8 cellular contexts compared by ENCODE assay signal in genomic region chr10:110547139-110547761, GRCh38. TPM values are rescaled to one million over a fixed set of nuclear protein-coding genes. Genes with fewer than 3 reads are reported as not detected.
DNase-seq lines count a peak whose midpoint lies in the region; ATAC-seq, FAIRE-seq and TF ChIP-seq lines count a peak whose summit lies in the region.

No MANE protein-coding gene starts in this region.

- peak; percentile 88 for FAIRE-seq in astrocyte (lab: Jason Lieb, UNC)

- H3K4me1 Mint-ChIP-seq in astrocyte (ENCODE audit: low read depth, unreplicated experiment): peaks cover 23% of the 10 kb centered on the region

- H3K9ac ChIP-seq in DND-41 (ENCODE audit: low read depth, low read length) (no peak overlapping the region), GM23248 (no peak overlapping the region), astrocyte (ENCODE audit: low read length) (no peak overlapping the region)

- H4K20me1 ChIP-seq in DND-41 (ENCODE audit: insufficient read depth, low read length): no peaks in the 10 kb centered on the region
- no peaks in the 10 kb centered on the region for H4K20me1 ChIP-seq in GM23248 (ENCODE audit: insufficient read depth)
- H4K20me1 ChIP-seq in astrocyte (ENCODE audit: insufficient read depth, low read length): no peaks in the 10 kb centered on the region

- no peaks in the 10 kb centered on the region for H3K36me3 Mint-ChIP-seq in astrocyte (ENCODE audit: low read depth, unreplicated experiment)

- H3K4me3 ChIP-seq in DND-41 (ENCODE audit: low read depth in 1 of 2, low read length in 2 of 2): no peak overlapping the region
- no peak overlapping the region for H3K4me3 ChIP-seq in GM23248
- H3K4me3 ChIP-seq in astrocyte (ENCODE audit: insufficient read depth, low read depth, low read length): no peak overlapping the region

- no peaks in the 10 kb centered on the region for H3K36me3 ChIP-seq in DND-41 (ENCODE audit: insufficient read depth, low read length)
- no peaks in the 10 kb centered on the region for H3K36me3 ChIP-seq in GM23248 (ENCODE audit: low read depth)
- H3K36me3 ChIP-seq in astrocyte (ENCODE audit: insufficient read depth, low read length): no peaks in the 10 kb centered on the region

- H3K27me3 Mint-ChIP-seq in astrocyte (ENCODE audit: low read depth, unreplicated experiment): no peaks in the 10 kb centered on the region

- peak; percentile 88 for ATAC-seq in DND-41 (ENCODE audit: insufficient read depth, low read depth)
- no peak for ATAC-seq in GM21423 (IDR thresholded peaks at IDR 0.05; ENCODE audit: unreplicated experiment)

- WGBS in GM23248 (ENCODE audit: low coverage in 1 of 2, low lambda C conversion rate in 2 of 2, missing lambda C conversion rate in 2 of 2), 2 experiments: 15 to 16% methylated on average over 8 of the region's 8 CpGs

- in situ Hi-C loops in GM23248 (cut with MboI): no loop called here

- H3K9me3 ChIP-seq in DND-41 (ENCODE audit: insufficient read depth, low read length, severe bottlenecking) (no peaks in the 10 kb centered on the region), GM23248 (ENCODE audit: low read depth) (no peaks in the 10 kb centered on the region), astrocyte (ENCODE audit: insufficient read depth, low read depth, low read length) (no peaks in the 10 kb centered on the region)

- H3K4me3 Mint-ChIP-seq in astrocyte (ENCODE audit: unreplicated experiment): no peak overlapping the region

- H3K4me2 ChIP-seq in DND-41 (ENCODE audit: insufficient read depth, low read length): no peak overlapping the region
- H3K4me2 ChIP-seq in GM23248 (ENCODE audit: unreplicated experiment): no peak overlapping the region
- H3K4me2 ChIP-seq in astrocyte (ENCODE audit: low read length): peak overlapping the region; percentile 13

- H2AFZ ChIP-seq in DND-41 (ENCODE audit: low read depth, low read length) (no peak overlapping the region), GM23248 (no peak overlapping the region), astrocyte (ENCODE audit: low read depth, low read length) (no peak overlapping the region)

- no peaks in the 10 kb centered on the region for H3F3A ChIP-seq in GM23248 (ENCODE audit: insufficient read depth)

- TF ChIP-seq CTCF in DND-41 (IDR thresholded peaks at IDR 0.05; ENCODE audit: borderline replicate concordance, extremely low read depth, low read length, poor library complexity, severe bottlenecking) (peak; percentile 86), astrocyte (IDR thresholded peaks at IDR 0.05; ENCODE audit: insufficient read depth, low read depth, low read length) (peak; percentile 94)

- no peaks in the 10 kb centered on the region for H3K9me2 ChIP-seq in GM23248 (ENCODE audit: insufficient read depth)

- H3K79me2 ChIP-seq in DND-41 (ENCODE audit: insufficient read depth, low read length) (no peaks in the 10 kb centered on the region), GM23248 (ENCODE audit: insufficient read depth) (no peaks in the 10 kb centered on the region), astrocyte (ENCODE audit: insufficient read depth, low read length) (no peaks in the 10 kb centered on the region)

- DNase-seq in DND-41: no peak
- peak; percentile 85 for DNase-seq in GM23248
- peak; percentile 63 for DNase-seq in NCI-H2227 treated with DMSO at 0.1 percent for 48 hours (lab: John Stamatoyannopoulos, UW)
- peak; percentile 45 for DNase-seq in astrocyte (ENCODE audit: low read depth)
- peak; percentile 65 for DNase-seq in iPS-NIHi7 (ENCODE audit: extremely low spot score)
- peak; percentile 91 for DNase-seq in superior temporal gyrus (ENCODE audit: extremely low spot score)
- DNase-seq in activated CD4-positive, CD25-positive, alpha-beta regulatory T cell treated with anti-CD3 and anti-CD28 coated beads, Interleukin-2, amount 50 U/mL, for 72 hours: no peak

- H3K4me1 ChIP-seq in DND-41 (ENCODE audit: insufficient read depth, low read length) (no peaks in the 10 kb centered on the region), GM23248 (ENCODE audit: insufficient read depth) (no peaks in the 10 kb centered on the region), astrocyte (ENCODE audit: insufficient read depth, low read length) (no peaks in the 10 kb centered on the region)

- H3K27ac ChIP-seq in DND-41 (ENCODE audit: low read length): no peak overlapping the region
- H3K27ac ChIP-seq in GM23248: no peak overlapping the region
- H3K27ac ChIP-seq in astrocyte (ENCODE audit: low read depth, low read length): no peak overlapping the region

- no peak overlapping the region for H3K27ac Mint-ChIP-seq in astrocyte (ENCODE audit: unreplicated experiment)

- H3K27me3 ChIP-seq in DND-41 (ENCODE audit: insufficient read depth, low read length, poor library complexity): peaks cover 18% of the 10 kb centered on the region
- H3K27me3 ChIP-seq in GM23248 (replicated peaks; ENCODE audit: insufficient read depth): no peaks in the 10 kb centered on the region
- peaks cover 5% of the 10 kb centered on the region for H3K27me3 ChIP-seq in astrocyte (ENCODE audit: insufficient read depth, low read length)

- H3K9me3 Mint-ChIP-seq in astrocyte (ENCODE audit: unreplicated experiment): no peaks in the 10 kb centered on the region

RNA-seq across cellular contexts. Expression of gene SMC3, which starts 20.2 kb away (rescaled TPM):
- 14.4 and 17.8 TPM in 2 replicates for total RNA-seq in GM23248 (2014; rRNA removed; shearing (Covaris generic))
- polyA plus RNA-seq in GM23248 (2016; fragmentation: Nextera tagmentation; extraction: Ambion mirVana): 57.7 and 60.5 TPM in 2 replicates
- total RNA-seq in astrocyte: 24.8 and 27.2 TPM in 2 replicates

RNA-seq across cellular contexts. Expression of gene DUSP5, which starts 49.5 kb away (rescaled TPM):
- total RNA-seq in GM23248 (2014; rRNA removed; shearing (Covaris generic)): 17.8 and 18.0 TPM in 2 replicates
- 5.8 and 13.3 TPM in 2 replicates for polyA plus RNA-seq in GM23248 (2016; fragmentation: Nextera tagmentation; extraction: Ambion mirVana)
- 35.0 and 36.4 TPM in 2 replicates for total RNA-seq in astrocyte

Comparison
In these comparisons a context has a peak if more than half of its experiments do, and no peak if none do; other contexts are left out.
1. DNase-seq: peak in GM23248 (single experiment), NCI-H2227 treated with DMSO at 0.1 percent for 48 hours (single experiment), astrocyte (single experiment), iPS-NIHi7 (single experiment) and superior temporal gyrus (single experiment); none in DND-41 (single experiment) and activated CD4-positive, CD25-positive, alpha-beta regulatory T cell treated with anti-CD3 and anti-CD28 coated beads, Interleukin-2, amount 50 U/mL, for 72 hours (single experiment).